19 cellular contexts compared by ENCODE assay signal in the genomic region with DNA sequence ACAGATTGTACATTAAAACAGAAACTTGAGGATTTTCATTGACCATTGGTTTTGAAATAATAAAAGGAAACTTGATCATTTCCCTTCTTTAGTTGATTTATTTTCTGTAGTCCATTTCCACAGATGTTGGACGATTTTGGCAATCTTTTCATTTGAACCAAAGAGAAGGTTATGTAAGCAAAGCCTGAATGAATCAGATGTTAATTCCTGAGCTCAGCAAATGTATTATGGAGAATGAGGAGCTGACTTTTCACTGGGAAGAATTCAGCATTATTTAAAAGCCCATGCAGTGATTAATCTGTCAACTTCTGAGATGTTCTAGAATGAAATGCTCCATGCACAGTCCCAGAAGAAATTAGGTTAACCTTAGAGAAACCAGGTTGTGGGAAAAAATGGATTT. TPM values are rescaled to one million over a fixed set of nuclear protein-coding genes. Genes with fewer than 3 reads are reported as not detected.
DNase-seq lines count a peak whose midpoint lies in the region; ATAC-seq and TF ChIP-seq lines count a peak whose summit lies in the region.
"Had no signal": no experiment of that assay in that cellular context is flagged by ENCODE, and none has a peak within 500 bp of the region (broad histone marks: within the 10 kb centered on the region; RNA-seq: fewer than 3 reads in every experiment).

No MANE protein-coding gene starts in this region.

- H3K18ac ChIP-seq in neuronal stem cell (ENCODE audit: low read length): no peak overlapping the region

- no peak for TF ChIP-seq POLR2A in upper lobe of left lung (IDR thresholded peaks at IDR 0.05)

- no peak overlapping the region for H3K4ac ChIP-seq in neuronal stem cell (ENCODE audit: low read length)

- no peak overlapping the region for H3K4me2 ChIP-seq in neuronal stem cell (ENCODE audit: insufficient read depth, low read length, poor library complexity, severe bottlenecking)
- H3K4me2 ChIP-seq: GM23338 had no signal

- WGBS in neuronal stem cell (ENCODE audit: extremely low coverage in 2 of 2, insufficient read length in 2 of 2, insufficient replicate concordance in 1 of 2), 2 donors: no CpG with 5 or more reads among the region's 1 CpG
- WGBS in upper lobe of left lung, 2 donors: 20 to 25% methylated on average over 1 of the region's 1 CpG

- H3K9me3 ChIP-seq in neuronal stem cell (replicated peaks in 1 of 2; ENCODE audit: control insufficient read depth in 2 of 2, insufficient read depth in 1 of 2, low read depth in 1 of 2, low read length in 2 of 2): no peaks in the 10 kb centered on the region
- no peaks in the 10 kb centered on the region for H3K9me3 ChIP-seq in upper lobe of left lung
- H3K9me3 ChIP-seq: Peyer's patch had no signal

- H3K79me1 ChIP-seq in neuronal stem cell (ENCODE audit: low read depth, low read length): no peaks in the 10 kb centered on the region

- no peak overlapping the region for H2BK15ac ChIP-seq in neuronal stem cell (ENCODE audit: low read length)

- no peak overlapping the region for H3K9ac ChIP-seq in neuronal stem cell (ENCODE audit: low read depth, low read length, poor library complexity)

- H4K91ac ChIP-seq in neuronal stem cell (ENCODE audit: low read depth, low read length, poor library complexity): no peak overlapping the region

- no peak overlapping the region for H2BK120ac ChIP-seq in neuronal stem cell (ENCODE audit: low read depth, low read length)

- H3K27ac ChIP-seq in neuronal stem cell (replicated peaks; ENCODE audit: low read length) (no peak overlapping the region), upper lobe of left lung (no peak overlapping the region)
- H3K27ac ChIP-seq: HL-60, Peyer's patch had no signal

- no peak overlapping the region for H2AFZ ChIP-seq in neuronal stem cell (ENCODE audit: low read length)
- H2AFZ ChIP-seq: GM23338 had no signal

- no peak overlapping the region for H3K14ac ChIP-seq in neuronal stem cell (ENCODE audit: low read length)

- ATAC-seq in upper lobe of left lung (ENCODE audit: low FRiP score in 2 of 2): no peak
- ATAC-seq: CD8-positive, alpha-beta T cell; GM23338; K562 had no signal

- DNase-seq in astrocyte of the spinal cord (ENCODE audit: low read depth, low spot score): peak; percentile 22
- peak; percentile 38 for DNase-seq in fibroblast of mammary gland (ENCODE audit: low read depth)
- peak; percentile 20 for DNase-seq in medulla oblongata (ENCODE audit: extremely low spot score)
- DNase-seq in stromal cell of bone marrow (ENCODE audit: low read depth): peak; percentile 57
- DNase-seq in foreskin melanocyte: no peak
- DNase-seq in neuronal stem cell (ENCODE audit: low spot score): no peak
- no peak for DNase-seq in upper lobe of left lung
- no peak for DNase-seq in NCI-H2081 treated with DMSO at 0.1 percent for 48 hours (lab: John Stamatoyannopoulos, UW)
- DNase-seq: CD8-positive, alpha-beta T cell; DND-41; GDM1; NCI-H1048; NCI-H446 treated with DMSO at 0.1 percent for 48 hours; NCI-H82; Peyer's patch; Right ventricle myocardium superior had no signal

- H3K27me3 ChIP-seq in neuronal stem cell (ENCODE audit: control insufficient read depth in 3 of 3, insufficient read depth in 3 of 3, low read depth in 1 of 3, low read length in 3 of 3) (no peaks in the 10 kb centered on the region), upper lobe of left lung (no peaks in the 10 kb centered on the region)
- H3K27me3 ChIP-seq: Peyer's patch had no signal

- H3K23ac ChIP-seq in neuronal stem cell (ENCODE audit: low read depth, low read length, poor library complexity): no peak overlapping the region

- no peak overlapping the region for H2BK12ac ChIP-seq in neuronal stem cell (ENCODE audit: low read length)

- no peak overlapping the region for H3K4me3 ChIP-seq in astrocyte of the spinal cord (ENCODE audit: low read depth, low read length)
- no peak overlapping the region for H3K4me3 ChIP-seq in fibroblast of mammary gland (ENCODE audit: control insufficient read depth, low read depth, low read length)
- H3K4me3 ChIP-seq in neuronal stem cell (ENCODE audit: low read length in 2 of 2): no peak overlapping the region
- no peak overlapping the region for H3K4me3 ChIP-seq in upper lobe of left lung
- H3K4me3 ChIP-seq: GM23338, K562, Peyer's patch had no signal

- H2BK5ac ChIP-seq in neuronal stem cell (ENCODE audit: low read length): no peak overlapping the region

- H3K4me1 ChIP-seq in neuronal stem cell (ENCODE audit: control insufficient read depth in 2 of 2, insufficient read depth in 1 of 2, low read depth in 1 of 2, low read length in 2 of 2) (no peaks in the 10 kb centered on the region), upper lobe of left lung (no peaks in the 10 kb centered on the region)
- H3K4me1 ChIP-seq: Peyer's patch had no signal

- TF ChIP-seq EP300 in upper lobe of left lung (IDR thresholded peaks at IDR 0.05): no peak

- H2AK5ac ChIP-seq in neuronal stem cell (ENCODE audit: low read depth, low read length): no peak overlapping the region

- in situ Hi-C loops in astrocyte of the spinal cord (cut with HindIII; ENCODE audit: low sequenced_read_pairs): no loop called here

- TF ChIP-seq CTCF in astrocyte of the spinal cord (IDR thresholded peaks at IDR 0.05; ENCODE audit: low read depth, low read length) (no peak), fibroblast of mammary gland (conservative IDR thresholded peaks at IDR 0.05; ENCODE audit: control insufficient read depth, insufficient read depth, low read depth, low read length) (no peak), upper lobe of left lung (IDR thresholded peaks at IDR 0.05) (no peak)

- no peaks in the 10 kb centered on the region for H3K36me3 ChIP-seq in neuronal stem cell (replicated peaks in 1 of 2; ENCODE audit: control insufficient read depth in 2 of 2, insufficient read depth in 2 of 2, low read length in 2 of 2)
- H3K36me3 ChIP-seq in upper lobe of left lung: no peaks in the 10 kb centered on the region
- H3K36me3 ChIP-seq: Peyer's patch had no signal

- H4K8ac ChIP-seq in neuronal stem cell (ENCODE audit: low read depth, low read length): no peak overlapping the region

RNA-seq across cellular contexts. Expression of gene ELMOD1, which starts 29.0 kb away (rescaled TPM):
- polyA plus RNA-seq in neuronal stem cell (2013, experiment 1 of 2): 0.11 TPM
- 0.10 TPM for polyA plus RNA-seq in neuronal stem cell (2013, experiment 2 of 2)
- total RNA-seq in upper lobe of left lung: 1 to 10 TPM in 2 of 6 donors, under 1 TPM in 2, not detected in 2; 0.15 to 2.3 (median 0.81) TPM
- total RNA-seq: CD8-positive, alpha-beta T cell; K562; Peyer's patch had no signal
- polyA plus RNA-seq: K562 had no signal

RNA-seq across cellular contexts. Expression of gene ALKBH8, which starts 54.4 kb away (rescaled TPM):
- 3.5 TPM for polyA plus RNA-seq in neuronal stem cell (2013, experiment 1 of 2)
- 3.8 TPM for polyA plus RNA-seq in neuronal stem cell (2013, experiment 2 of 2)
- total RNA-seq in upper lobe of left lung: 10 to 100 TPM in 1 of 6 donors, 1 to 10 TPM in 5; 2.1 to 10.9 (median 6.5) TPM

Comparison
In these comparisons a context has a peak if more than half of its experiments do, and no peak if none do; other contexts are left out.
1. DNase-seq: peak in astrocyte of the spinal cord (single experiment), fibroblast of mammary gland (single experiment), medulla oblongata (single experiment) and stromal cell of bone marrow (single experiment); none in foreskin melanocyte (single experiment), neuronal stem cell (single experiment), upper lobe of left lung (0 of 2) and NCI-H2081 treated with DMSO at 0.1 percent for 48 hours (single experiment).